Comparison of ENCODE assay signal across 24 cellular contexts in the genomic region with DNA sequence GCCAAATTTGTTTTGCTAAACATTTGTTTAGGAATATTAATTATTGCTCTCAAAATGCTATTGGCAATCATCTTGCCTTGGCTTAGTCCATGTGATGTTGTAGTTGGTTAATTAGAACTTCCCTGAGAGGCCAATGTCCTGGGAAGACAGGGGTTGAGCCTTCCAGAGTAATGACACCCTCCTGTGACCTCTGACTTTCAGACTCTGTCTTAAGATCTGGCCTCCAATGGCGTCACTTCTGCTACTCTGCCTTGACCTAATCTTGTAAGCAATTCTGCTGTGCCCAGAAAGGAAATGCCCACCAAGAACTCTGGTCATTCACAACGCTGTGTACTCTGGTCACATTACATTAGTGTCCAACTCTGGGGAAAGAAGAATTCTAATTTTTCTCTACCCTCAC.
DNase-seq lines count a peak whose midpoint lies in the region; ATAC-seq and TF ChIP-seq lines count a peak whose summit lies in the region.
"Had no signal": no experiment of that assay in that cellular context is flagged by ENCODE, and none has a peak within 500 bp of the region (broad histone marks: within the 10 kb centered on the region; RNA-seq: fewer than 3 reads in every experiment).

No MANE protein-coding gene starts in this region.

- peaks cover 2 to 8% of the 10 kb centered on the region in 2 donors for H3K4me1 Mint-ChIP-seq in stimulated activated naive B cell treated with anti-CD40 and anti-IgM and Interleukin-4, amounts not matched to agents 10 μg/mL and 1 μg/mL and 100 μg/mL, for 72 hours
- H3K4me1 Mint-ChIP-seq: CD4-positive, CD25-positive, alpha-beta regulatory T cell had no signal

- ATAC-seq in stimulated activated naive B cell treated with anti-CD40 and anti-IgM and Interleukin-4, amounts not matched to agents 10 μg/mL and 1 μg/mL and 100 μg/mL, for 72 hours (replicated peaks) = no peak
- ATAC-seq: Right ventricle myocardium inferior had no signal

- H3K27me3 Mint-ChIP-seq in stimulated activated naive B cell treated with anti-CD40 and anti-IgM and Interleukin-4, amounts not matched to agents 10 μg/mL and 1 μg/mL and 100 μg/mL, for 72 hours = no peaks in the 10 kb centered on the region

- no peaks in the 10 kb centered on the region for H3K27me3 ChIP-seq in mammary epithelial cell (ENCODE audit: insufficient read depth, low read length)
- no peaks in the 10 kb centered on the region for H3K27me3 ChIP-seq in breast epithelium
- no peaks in the 10 kb centered on the region for H3K27me3 ChIP-seq in neural cell (ENCODE audit: insufficient read depth, low read depth, low read length)
- H3K27me3 ChIP-seq: BE2C, MG63, Peyer's patch had no signal

- H3K4me3 ChIP-seq in mammary epithelial cell (replicated peaks in 1 of 3; ENCODE audit: insufficient read depth in 1 of 3, low read depth in 2 of 3, low read length in 3 of 3) (no peak overlapping the region), breast epithelium (no peak overlapping the region), choroid plexus epithelial cell (ENCODE audit: low read depth, low read length) (no peak overlapping the region), neural cell (ENCODE audit: low read length) (no peak overlapping the region)
- H3K4me3 ChIP-seq: HAP-1, MG63, Peyer's patch had no signal

- no peak overlapping the region for H3K27ac ChIP-seq in mammary epithelial cell (ENCODE audit: insufficient read depth, low read depth, low read length)
- no peak overlapping the region for H3K27ac ChIP-seq in breast epithelium
- H3K27ac ChIP-seq in neural cell (ENCODE audit: low read length) = peak overlapping the region; percentile 70
- H3K27ac ChIP-seq: Peyer's patch had no signal

- CTCF ChIA-PET in mammary epithelial cell (lab: Charles Lee; ENCODE audit: low non-redundant PET) = no interaction called here

- no peak overlapping the region for H2AFZ ChIP-seq in mammary epithelial cell (ENCODE audit: low read depth, low read length)
- H2AFZ ChIP-seq in neural cell (ENCODE audit: low read depth, low read length) = no peak overlapping the region

- TF ChIP-seq CTCF in mammary epithelial cell (conservative IDR thresholded peaks at IDR 0.05 in 1 of 2, IDR thresholded peaks at IDR 0.05 in 1 of 2; ENCODE audit: extremely low read depth in 1 of 2, insufficient read depth in 1 of 2, low read depth in 1 of 2, low read length in 2 of 2) = no peak
- no peak for TF ChIP-seq CTCF in breast epithelium (IDR thresholded peaks at IDR 0.05)
- TF ChIP-seq CTCF in choroid plexus epithelial cell (conservative IDR thresholded peaks at IDR 0.05; ENCODE audit: low read depth, low read length) = no peak
- TF ChIP-seq CTCF in neural cell (IDR thresholded peaks at IDR 0.05; ENCODE audit: poor library complexity, severe bottlenecking) = no peak

- H3K4me2 ChIP-seq in mammary epithelial cell (ENCODE audit: insufficient read depth, low read depth, low read length) (peak overlapping the region; percentile 18), neural cell (ENCODE audit: low read length) (no peak overlapping the region)

- no peak overlapping the region for H3K27ac Mint-ChIP-seq in stimulated activated naive B cell treated with anti-CD40 and anti-IgM and Interleukin-4, amounts not matched to agents 10 μg/mL and 1 μg/mL and 100 μg/mL, for 72 hours

- no peak for TF ChIP-seq RAD21 in neural cell (conservative IDR thresholded peaks at IDR 0.05)

- H3K4me1 ChIP-seq in mammary epithelial cell (ENCODE audit: insufficient read depth, low read length) (peaks cover 23% of the 10 kb centered on the region), breast epithelium (no peaks in the 10 kb centered on the region)

- no peaks in the 10 kb centered on the region for H3K9me2 ChIP-seq in neural cell (ENCODE audit: insufficient read depth, low read length)

- dilution Hi-C loops in mammary epithelial cell (cut with HindIII; ENCODE audit: low sequenced_read_pairs) = no loop called here

- H3F3A ChIP-seq in neural cell (ENCODE audit: insufficient read depth, low read length, poor library complexity, severe bottlenecking) = no peaks in the 10 kb centered on the region

- H3K36me3 ChIP-seq in mammary epithelial cell (ENCODE audit: insufficient read depth, low read length) (peaks cover 15% of the 10 kb centered on the region), breast epithelium (no peaks in the 10 kb centered on the region), neural cell (ENCODE audit: insufficient read depth, low read length) (no peaks in the 10 kb centered on the region)

- no peak for TF ChIP-seq POLR2A in breast epithelium (IDR thresholded peaks at IDR 0.05)

- TF ChIP-seq EP300 in neural cell (conservative IDR thresholded peaks at IDR 0.05; ENCODE audit: poor library complexity, severe bottlenecking) = no peak

- H3K9me3 Mint-ChIP-seq in stimulated activated naive B cell treated with anti-CD40 and anti-IgM and Interleukin-4, amounts not matched to agents 10 μg/mL and 1 μg/mL and 100 μg/mL, for 72 hours = no peaks in the 10 kb centered on the region

- H3K9me3 ChIP-seq in mammary epithelial cell (replicated peaks; ENCODE audit: insufficient read depth, low read length) (no peaks in the 10 kb centered on the region), breast epithelium (no peaks in the 10 kb centered on the region), neural cell (ENCODE audit: low read length) (no peaks in the 10 kb centered on the region)
- H3K9me3 ChIP-seq: BE2C, HAP-1, MG63, Peyer's patch had no signal

- DNase-seq in mammary epithelial cell = no peak
- no peak for DNase-seq in breast epithelium (ENCODE audit: low spot score in 2 of 2)
- DNase-seq in choroid plexus epithelial cell (ENCODE audit: low read depth) = peak; percentile 27
- no peak for DNase-seq in iPS-NIHi11 (ENCODE audit: low spot score)
- no peak for DNase-seq in NCI-H2029 treated with DMSO at 0.1 percent for 48 hours (lab: John Stamatoyannopoulos, UW)
- DNase-seq in stimulated activated naive B cell treated with anti-CD40 and anti-IgM and Interleukin-4, amounts not matched to agents 10 μg/mL and 1 μg/mL and 100 μg/mL, for 72 hours = no peak
- no peak for DNase-seq in NCI-H1092 treated with DMSO at 0.1 percent for 48 hours (lab: John Stamatoyannopoulos, UW)
- DNase-seq: 8988T; BE2C; CD4-positive, CD25-positive, alpha-beta regulatory T cell; COR-L47; DMS 273 treated with DMSO at 0.1 percent for 48 hours; DND-41; Kasumi-1; MG63; NCI-H1092; NCI-H2107; NCI-H510A; NCI-H748 treated with DMSO at 0.1 percent for 48 hours; NK-92 treated with Interleukin-12 subunit alpha and Interleukin-12 subunit beta, amount 100 ng/mL, for 24 hours had no signal

- in situ Hi-C loops in mammary epithelial cell (cut with MboI; ENCODE audit: low sequenced_read_pairs in 2 of 2) = loop anchor here in 1 of 2 donors (25.0 kb wide), 1 partner anchor 103 kb away; the partner anchor contains the start of gene SH3RF1

- peaks cover 62% of the 10 kb centered on the region for H3K79me2 ChIP-seq in mammary epithelial cell (ENCODE audit: insufficient read depth, low read length)
- H3K79me2 ChIP-seq in neural cell (replicated peaks; ENCODE audit: insufficient read depth, low read length) = peaks cover 3% of the 10 kb centered on the region

- H4K20me1 ChIP-seq in mammary epithelial cell (ENCODE audit: insufficient read depth, low read length) (no peaks in the 10 kb centered on the region), neural cell (ENCODE audit: insufficient read depth) (no peaks in the 10 kb centered on the region)

- H3K36me3 Mint-ChIP-seq in stimulated activated naive B cell treated with anti-CD40 and anti-IgM and Interleukin-4, amounts not matched to agents 10 μg/mL and 1 μg/mL and 100 μg/mL, for 72 hours = no peaks in the 10 kb centered on the region
- H3K36me3 Mint-ChIP-seq: CD4-positive, CD25-positive, alpha-beta regulatory T cell had no signal

- no peak overlapping the region for H3K9ac ChIP-seq in mammary epithelial cell (ENCODE audit: insufficient read depth, low read length)
- no peak overlapping the region for H3K9ac ChIP-seq in neural cell (ENCODE audit: low read length)

- intact Hi-C loops in mammary epithelial cell (cut with micrococcal nuclease) (no loop called here), breast epithelium (cut with DNase I; ENCODE audit: low total_unique reads) (no loop called here)

- no peak overlapping the region for H3K4me3 Mint-ChIP-seq in stimulated activated naive B cell treated with anti-CD40 and anti-IgM and Interleukin-4, amounts not matched to agents 10 μg/mL and 1 μg/mL and 100 μg/mL, for 72 hours
- H3K4me3 Mint-ChIP-seq: CD4-positive, CD25-positive, alpha-beta regulatory T cell had no signal

- 100% methylated on average over 2 of the region's 2 CpGs for WGBS in mammary epithelial cell (ENCODE audit: low coverage, missing lambda C conversion rate)

- BruUV-seq in mammary epithelial cell (replicated peaks; lab: Mats Ljungman, UMichigan) = no TSS peak

TF ChIP-seq in neural cell, 6 proteins besides CTCF, POLR2A, EP300 and RAD21 (continues in another document):
- TF ChIP-seq POLR2AphosphoS5 (IDR thresholded peaks at IDR 0.05) (no peak), EZH2 (IDR thresholded peaks at IDR 0.05; ENCODE audit: borderline replicate concordance, insufficient read depth, low read length, poor library complexity, severe bottlenecking) (no peak), MXI1 (conservative IDR thresholded peaks at IDR 0.05; ENCODE audit: poor library complexity, severe bottlenecking) (no peak), SMC3 (conservative IDR thresholded peaks at IDR 0.05; ENCODE audit: poor library complexity) (no peak)
- TF ChIP-seq, protein P1, sequence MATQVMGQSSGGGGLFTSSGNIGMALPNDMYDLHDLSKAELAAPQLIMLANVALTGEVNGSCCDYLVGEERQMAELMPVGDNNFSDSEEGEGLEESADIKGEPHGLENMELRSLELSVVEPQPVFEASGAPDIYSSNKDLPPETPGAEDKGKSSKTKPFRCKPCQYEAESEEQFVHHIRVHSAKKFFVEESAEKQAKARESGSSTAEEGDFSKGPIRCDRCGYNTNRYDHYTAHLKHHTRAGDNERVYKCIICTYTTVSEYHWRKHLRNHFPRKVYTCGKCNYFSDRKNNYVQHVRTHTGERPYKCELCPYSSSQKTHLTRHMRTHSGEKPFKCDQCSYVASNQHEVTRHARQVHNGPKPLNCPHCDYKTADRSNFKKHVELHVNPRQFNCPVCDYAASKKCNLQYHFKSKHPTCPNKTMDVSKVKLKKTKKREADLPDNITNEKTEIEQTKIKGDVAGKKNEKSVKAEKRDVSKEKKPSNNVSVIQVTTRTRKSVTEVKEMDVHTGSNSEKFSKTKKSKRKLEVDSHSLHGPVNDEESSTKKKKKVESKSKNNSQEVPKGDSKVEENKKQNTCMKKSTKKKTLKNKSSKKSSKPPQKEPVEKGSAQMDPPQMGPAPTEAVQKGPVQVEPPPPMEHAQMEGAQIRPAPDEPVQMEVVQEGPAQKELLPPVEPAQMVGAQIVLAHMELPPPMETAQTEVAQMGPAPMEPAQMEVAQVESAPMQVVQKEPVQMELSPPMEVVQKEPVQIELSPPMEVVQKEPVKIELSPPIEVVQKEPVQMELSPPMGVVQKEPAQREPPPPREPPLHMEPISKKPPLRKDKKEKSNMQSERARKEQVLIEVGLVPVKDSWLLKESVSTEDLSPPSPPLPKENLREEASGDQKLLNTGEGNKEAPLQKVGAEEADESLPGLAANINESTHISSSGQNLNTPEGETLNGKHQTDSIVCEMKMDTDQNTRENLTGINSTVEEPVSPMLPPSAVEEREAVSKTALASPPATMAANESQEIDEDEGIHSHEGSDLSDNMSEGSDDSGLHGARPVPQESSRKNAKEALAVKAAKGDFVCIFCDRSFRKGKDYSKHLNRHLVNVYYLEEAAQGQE (IDR thresholded peaks at IDR 0.05; ENCODE audit: borderline replicate concordance) = no peak
